In the genomic region with DNA sequence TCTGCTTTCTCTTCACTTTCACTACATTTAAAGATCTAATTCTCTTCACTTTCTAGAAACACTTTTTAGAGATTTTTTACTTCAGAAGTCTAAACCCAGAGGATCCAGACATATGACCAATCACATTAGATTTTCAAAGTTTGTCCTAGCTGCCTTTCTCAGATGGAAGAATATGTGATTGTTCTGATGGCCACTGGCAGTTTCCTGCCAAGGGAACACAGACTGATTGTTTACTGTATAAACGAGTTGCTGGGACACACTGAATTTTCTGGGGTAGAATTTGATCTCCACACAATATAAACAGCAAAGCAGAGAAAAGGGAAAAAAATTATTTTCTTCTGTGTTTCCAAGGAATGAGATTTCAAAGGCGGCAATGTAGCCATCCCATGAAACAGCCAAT, we compare ENCODE assay signal across 19 cellular contexts.
DNase-seq lines count a peak whose midpoint lies in the region; ATAC-seq and TF ChIP-seq lines count a peak whose summit lies in the region.
"Had no signal": no experiment of that assay in that cellular context is flagged by ENCODE, and none has a peak within 500 bp of the region (broad histone marks: within the 10 kb centered on the region; RNA-seq: fewer than 3 reads in every experiment).

No MANE protein-coding gene starts in this region.

- H3K36me3 Mint-ChIP-seq in nephron progenitor cell (ENCODE audit: low read depth): no peaks in the 10 kb centered on the region
- H3K36me3 Mint-ChIP-seq: CD4-positive, CD25-positive, alpha-beta regulatory T cell had no signal

- no peak for TF ChIP-seq CTCF in nephron progenitor cell (IDR thresholded peaks at IDR 0.05)

- H3K4me1 ChIP-seq in neuronal stem cell (ENCODE audit: control insufficient read depth in 2 of 2, insufficient read depth in 1 of 2, low read depth in 1 of 2, low read length in 2 of 2): peaks cover 0 to 3% of the 10 kb centered on the region in 2 donors
- H3K4me1 ChIP-seq: Caco-2 had no signal

- no peak overlapping the region for H4K8ac ChIP-seq in neuronal stem cell (ENCODE audit: low read depth, low read length)

- no peak overlapping the region for H3K9ac ChIP-seq in neuronal stem cell (ENCODE audit: low read depth, low read length, poor library complexity)

- DNase-seq in caudate nucleus (lab: John Stamatoyannopoulos, UW) (peak in 22 of 61 donors; percentile 6 to 68 (median 25)), globus pallidus (ENCODE audit: low spot score) (peak; percentile 90), nephron progenitor cell (no peak), NCI-H748 treated with DMSO at 0.1 percent for 48 hours (lab: John Stamatoyannopoulos, UW) (no peak), neuronal stem cell (ENCODE audit: low spot score) (no peak)
- DNase-seq in activated CD4-positive, alpha-beta T cell treated with anti-CD3 and anti-CD28 coated beads for 48 hours: no peak
- DNase-seq: ACHN; AML-193; Caco-2; CD4-positive, CD25-positive, alpha-beta regulatory T cell; NCI-H1092 treated with DMSO at 0.1 percent for 48 hours; NCI-H146; NCI-H2029 treated with DMSO at 0.1 percent for 48 hours; NCI-H2171; NCI-H446 had no signal

- no peak overlapping the region for H3K23ac ChIP-seq in neuronal stem cell (ENCODE audit: low read depth, low read length, poor library complexity)

- H3K4me3 Mint-ChIP-seq in nephron progenitor cell: no peak overlapping the region

- no peak overlapping the region for H2BK15ac ChIP-seq in neuronal stem cell (ENCODE audit: low read length)

- no peaks in the 10 kb centered on the region for H3K27me3 Mint-ChIP-seq in nephron progenitor cell (ENCODE audit: low read depth, poor library complexity)
- H3K27me3 Mint-ChIP-seq: CD4-positive, CD25-positive, alpha-beta regulatory T cell had no signal

- no peaks in the 10 kb centered on the region for H3K36me3 ChIP-seq in neuronal stem cell (replicated peaks in 1 of 2; ENCODE audit: control insufficient read depth in 2 of 2, insufficient read depth in 2 of 2, low read length in 2 of 2)

- peaks cover 18% of the 10 kb centered on the region for H3K9me3 Mint-ChIP-seq in nephron progenitor cell

- H2AK5ac ChIP-seq in neuronal stem cell (ENCODE audit: low read depth, low read length): no peak overlapping the region

- H3K4me1 Mint-ChIP-seq in nephron progenitor cell: peaks cover 27% of the 10 kb centered on the region
- H3K4me1 Mint-ChIP-seq: CD4-positive, CD25-positive, alpha-beta regulatory T cell had no signal

- no peaks in the 10 kb centered on the region for H3K27me3 ChIP-seq in neuronal stem cell (ENCODE audit: control insufficient read depth in 3 of 3, insufficient read depth in 3 of 3, low read depth in 1 of 3, low read length in 3 of 3)

- H4K91ac ChIP-seq in neuronal stem cell (ENCODE audit: low read depth, low read length, poor library complexity): no peak overlapping the region

- ATAC-seq in GM21529 (IDR thresholded peaks at IDR 0.05; ENCODE audit: unreplicated experiment): no peak
- ATAC-seq: K562, Panc1 had no signal

- H3K4ac ChIP-seq in neuronal stem cell (ENCODE audit: low read length): no peak overlapping the region

- no peak overlapping the region for H2BK5ac ChIP-seq in neuronal stem cell (ENCODE audit: low read length)

- no peak overlapping the region for H3K14ac ChIP-seq in neuronal stem cell (ENCODE audit: low read length)

- H3K4me3 ChIP-seq in neuronal stem cell (ENCODE audit: low read length in 2 of 2): no peak overlapping the region
- H3K4me3 ChIP-seq: K562, SK-N-MC had no signal

- no peak overlapping the region for H2BK120ac ChIP-seq in neuronal stem cell (ENCODE audit: low read depth, low read length)

- peak overlapping the region; percentile 9 for H3K27ac Mint-ChIP-seq in nephron progenitor cell

- H3K27ac ChIP-seq in caudate nucleus (ENCODE audit: low read depth, low read length) (peak overlapping the region; percentile 93), neuronal stem cell (replicated peaks; ENCODE audit: low read length) (no peak overlapping the region)
- H3K27ac ChIP-seq: SK-N-MC had no signal

- no peaks in the 10 kb centered on the region for H3K79me1 ChIP-seq in neuronal stem cell (ENCODE audit: low read depth, low read length)

- H3K18ac ChIP-seq in neuronal stem cell (ENCODE audit: low read length): no peak overlapping the region

- no peaks in the 10 kb centered on the region for H3K9me3 ChIP-seq in neuronal stem cell (replicated peaks in 1 of 2; ENCODE audit: control insufficient read depth in 2 of 2, insufficient read depth in 1 of 2, low read depth in 1 of 2, low read length in 2 of 2)
- H3K9me3 ChIP-seq: Caco-2 had no signal

- no peak overlapping the region for H2BK12ac ChIP-seq in neuronal stem cell (ENCODE audit: low read length)

- no peak overlapping the region for H3K4me2 ChIP-seq in neuronal stem cell (ENCODE audit: insufficient read depth, low read length, poor library complexity, severe bottlenecking)

- H2AFZ ChIP-seq in neuronal stem cell (ENCODE audit: low read length): no peak overlapping the region

- WGBS in neuronal stem cell (ENCODE audit: extremely low coverage in 2 of 2, insufficient read length in 2 of 2, insufficient replicate concordance in 1 of 2), 2 donors: no CpG with 5 or more reads among the region's 2 CpGs
